Comparison of ENCODE assay signal across 32 cellular contexts in genomic region chr5:169343761-169344160, GRCh38. TPM values are rescaled to one million over a fixed set of nuclear protein-coding genes. Genes with fewer than 3 reads are reported as not detected.
"Had no signal": no experiment of that assay in that cellular context is flagged by ENCODE, and none has a peak within 500 bp of the region (broad histone marks: within the 10 kb centered on the region; RNA-seq: fewer than 3 reads in every experiment).

No MANE protein-coding gene starts in this region.

- H3K4me1 Mint-ChIP-seq: activated CD4-positive, alpha-beta memory T cell treated with anti-CD3 and anti-CD28 coated beads, Interleukin-2, amount 10 ng/mL, durations not matched to agents 7 days and 5 days; activated CD4-positive, alpha-beta T cell treated with anti-CD3 and anti-CD28 coated beads for 36 hours; activated naive CD4-positive, alpha-beta T cell treated with anti-CD3 and anti-CD28 coated beads, Interleukin-2, amount 10 ng/mL, durations not matched to agents 7 days and 5 days; activated naive CD8-positive, alpha-beta T cell treated with anti-CD3 and anti-CD28 coated beads, Interleukin-2, amount 10 ng/mL, durations not matched to agents 7 days and 5 days; central memory CD8-positive, alpha-beta T cell; T-cell had no signal

- H3K9me3 ChIP-seq: adrenal gland had no signal

- H3K9me3 Mint-ChIP-seq: activated CD4-positive, alpha-beta memory T cell treated with anti-CD3 and anti-CD28 coated beads, Interleukin-2, amount 10 ng/mL, durations not matched to agents 7 days and 5 days; activated naive CD4-positive, alpha-beta T cell treated with anti-CD3 and anti-CD28 coated beads, Interleukin-2, amount 10 ng/mL, durations not matched to agents 7 days and 5 days; activated naive CD8-positive, alpha-beta T cell treated with anti-CD3 and anti-CD28 coated beads, Interleukin-2, amount 10 ng/mL, durations not matched to agents 7 days and 5 days; activated T-cell treated with anti-CD3 and anti-CD28 coated beads, Interleukin-2, amount 50 U/mL, for 72 hours; activated T-helper 2 cell treated with anti-CD3 and anti-CD28 coated beads, Interferon-gamma antibody, Interleukin-2, Interleukin-4, amounts not matched to agents 10 μg/mL and 5 μg/mL and 100 μg/mL, durations not matched to agents 14 hours and 24 hours and 36 hours; central memory CD8-positive, alpha-beta T cell; T-cell had no signal

- H3K36me3 ChIP-seq: adrenal gland, MG63, WERI-Rb-1 had no signal

- H3K4me3 ChIP-seq: adrenal gland, MG63 had no signal

- H3K27ac Mint-ChIP-seq: activated CD4-positive, alpha-beta memory T cell treated with anti-CD3 and anti-CD28 coated beads, Interleukin-2, amount 10 ng/mL, durations not matched to agents 7 days and 5 days; activated CD4-positive, alpha-beta T cell treated with anti-CD3 and anti-CD28 coated beads for 36 hours; activated naive CD4-positive, alpha-beta T cell treated with anti-CD3 and anti-CD28 coated beads, Interleukin-2, amount 10 ng/mL, durations not matched to agents 7 days and 5 days; activated naive CD8-positive, alpha-beta T cell treated with anti-CD3 and anti-CD28 coated beads, Interleukin-2, amount 10 ng/mL, durations not matched to agents 7 days and 5 days; activated T-cell treated with anti-CD3 and anti-CD28 coated beads, Interleukin-2, amount 50 U/mL, for 72 hours; activated T-helper 2 cell treated with anti-CD3 and anti-CD28 coated beads, Interferon-gamma antibody, Interleukin-2, Interleukin-4, amounts not matched to agents 10 μg/mL and 5 μg/mL and 100 μg/mL, durations not matched to agents 14 hours and 24 hours and 36 hours; T-cell had no signal

- DNase-seq: activated CD4-positive, alpha-beta memory T cell treated with anti-CD3 and anti-CD28 coated beads, Interleukin-2, amount 10 ng/mL, durations not matched to agents 7 days and 5 days; activated CD4-positive, alpha-beta T cell treated with anti-CD3 and anti-CD28 coated beads for 36 hours; activated CD4-positive, alpha-beta T cell treated with anti-CD3 and anti-CD28 coated beads, Interleukin-2, amount 50 U/mL, for 1 hour; activated CD8-positive, alpha-beta memory T cell treated with anti-CD3 and anti-CD28 coated beads, Interleukin-2, amount 50 U/mL, for 4 hours; activated gamma-delta T cell treated with Interleukin-2 at 50 U/mL for 16 hours; activated naive CD4-positive, alpha-beta T cell treated with anti-CD3 and anti-CD28 coated beads, Interleukin-2, amount 10 ng/mL, durations not matched to agents 7 days and 5 days; activated naive CD8-positive, alpha-beta T cell treated with anti-CD3 and anti-CD28 coated beads, Interleukin-2, amount 10 ng/mL, durations not matched to agents 7 days and 5 days; activated T-cell treated with anti-CD3 and anti-CD28 coated beads, Interleukin-2, amount 50 U/mL, for 72 hours; adrenal gland; anterior cingulate cortex; MG63; MV-4-11; NCI-H1092 treated with DMSO at 0.1 percent for 48 hours; NCI-H1417 treated with DMSO at 0.1 percent for 48 hours; NCI-H1694; NCI-H2029; NCI-H2107; NCI-H2171 treated with DMSO at 0.1 percent for 48 hours; NCI-H226; NCI-H526; NCI-H774; SHP77 treated with DMSO at 0.1 percent for 48 hours; T-cell; T-helper 2 cell; T1000; WERI-Rb-1 had no signal

- H3K4me1 ChIP-seq: adrenal gland had no signal

- H3K9ac ChIP-seq: KMS-11 had no signal

- H3K27ac ChIP-seq: adrenal gland, KMS-11, WERI-Rb-1 had no signal

- H3K27me3 Mint-ChIP-seq: activated naive CD4-positive, alpha-beta T cell treated with anti-CD3 and anti-CD28 coated beads, Interleukin-2, amount 10 ng/mL, durations not matched to agents 7 days and 5 days had no signal

- H3K27me3 ChIP-seq: adrenal gland, MG63 had no signal

- H3K4me3 Mint-ChIP-seq: activated CD4-positive, alpha-beta memory T cell treated with anti-CD3 and anti-CD28 coated beads, Interleukin-2, amount 10 ng/mL, durations not matched to agents 7 days and 5 days; activated CD4-positive, alpha-beta T cell treated with anti-CD3 and anti-CD28 coated beads for 36 hours; activated naive CD4-positive, alpha-beta T cell treated with anti-CD3 and anti-CD28 coated beads, Interleukin-2, amount 10 ng/mL, durations not matched to agents 7 days and 5 days; activated naive CD8-positive, alpha-beta T cell treated with anti-CD3 and anti-CD28 coated beads, Interleukin-2, amount 10 ng/mL, durations not matched to agents 7 days and 5 days; activated T-cell treated with anti-CD3 and anti-CD28 coated beads, Interleukin-2, amount 50 U/mL, for 72 hours; central memory CD8-positive, alpha-beta T cell; T-cell had no signal

- H3K36me3 Mint-ChIP-seq: activated naive CD4-positive, alpha-beta T cell treated with anti-CD3 and anti-CD28 coated beads, Interleukin-2, amount 10 ng/mL, durations not matched to agents 7 days and 5 days; activated naive CD8-positive, alpha-beta T cell treated with anti-CD3 and anti-CD28 coated beads, Interleukin-2, amount 10 ng/mL, durations not matched to agents 7 days and 5 days; T-cell had no signal

- H3K4me2 ChIP-seq: KMS-11 had no signal

- ATAC-seq: activated CD4-positive, alpha-beta T cell treated with anti-CD3 and anti-CD28 coated beads for 36 hours; activated T-cell treated with anti-CD3 and anti-CD28 coated beads, Interleukin-2, amount 50 U/mL, for 72 hours; Panc1; T-cell had no signal

RNA-seq across cellular contexts. Expression of gene SLIT3, which starts 42.8 kb away (rescaled TPM):
- total RNA-seq: activated CD4-positive, alpha-beta memory T cell treated with anti-CD3 and anti-CD28 coated beads, Interleukin-2, amount 10 ng/mL, durations not matched to agents 7 days and 5 days; activated naive CD8-positive, alpha-beta T cell treated with anti-CD3 and anti-CD28 coated beads, Interleukin-2, amount 10 ng/mL, durations not matched to agents 7 days and 5 days; NCI-H460; OCI-LY7 had no signal
